19 cellular contexts compared by ENCODE assay signal in the genomic region with DNA sequence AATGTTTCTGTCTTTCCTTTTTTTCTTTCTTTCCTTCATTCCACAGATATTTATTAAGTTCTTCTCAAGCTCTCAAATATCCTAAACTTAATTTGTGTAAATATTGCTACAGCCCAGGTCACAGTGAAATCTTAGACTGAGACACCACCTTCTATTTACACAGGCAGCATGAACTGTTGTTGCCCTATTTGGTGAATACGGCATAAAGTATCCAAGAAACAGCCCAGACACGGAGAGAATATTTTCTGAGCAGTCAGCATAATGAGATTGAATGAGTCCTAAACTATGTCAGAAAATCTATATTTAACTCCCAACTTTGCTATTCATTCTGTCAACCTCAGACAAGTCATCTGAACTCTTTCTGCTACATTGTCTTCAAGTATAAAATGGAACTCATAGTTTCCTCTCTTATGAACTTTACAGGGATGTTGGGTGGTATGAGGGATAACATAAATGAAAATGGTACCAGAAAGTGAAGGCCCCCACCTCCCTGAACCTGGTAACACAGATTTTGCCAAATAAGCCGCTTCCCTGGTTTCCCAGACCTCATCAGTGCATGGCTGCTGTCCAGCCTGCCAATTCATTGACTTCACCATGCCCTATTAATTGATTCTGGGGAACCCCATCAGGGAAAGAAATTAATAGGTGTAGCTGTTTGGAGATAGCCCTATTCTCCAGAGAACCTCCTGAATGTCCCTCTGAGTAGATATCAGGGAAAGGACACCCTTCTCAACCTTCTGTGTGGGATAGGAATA.
DNase-seq lines count a peak whose midpoint lies in the region; ATAC-seq and TF ChIP-seq lines count a peak whose summit lies in the region.
"Had no signal": no experiment of that assay in that cellular context is flagged by ENCODE, and none has a peak within 500 bp of the region (broad histone marks: within the 10 kb centered on the region; RNA-seq: fewer than 3 reads in every experiment).

No MANE protein-coding gene starts in this region.

- in situ Hi-C loops in transverse colon (cut with MboI; ENCODE audit: low pct_ligation_motif_present in 1 of 4, low pct_unique_long_range_greater_than_20kb in 1 of 4, low sequenced_read_pairs in 3 of 4) = loop anchor here in 1 of 4 donors (25.0 kb wide), 1 partner anchor 296 kb away; no protein-coding TSS in a partner anchor

- no peaks in the 10 kb centered on the region for H3K9me3 ChIP-seq in transverse colon
- H3K9me3 ChIP-seq: ovary had no signal

- H3K36me3 Mint-ChIP-seq in activated B cell treated with CpG ODN at 0.5 μM for 24 hours (ENCODE audit: low read depth) (peaks cover 21% of the 10 kb centered on the region), osteocyte (ENCODE audit: unreplicated experiment) (peaks cover 4% of the 10 kb centered on the region), immature natural killer cell (no peaks in the 10 kb centered on the region), type B pancreatic cell (peaks cover 11% of the 10 kb centered on the region)

- TF ChIP-seq CTCF in activated B cell treated with CpG ODN at 0.5 μM for 24 hours (IDR thresholded peaks at IDR 0.05) (no peak), osteocyte (IDR thresholded peaks at IDR 0.05) (no peak), transverse colon (IDR thresholded peaks at IDR 0.05) (no peak), type B pancreatic cell (conservative IDR thresholded peaks at IDR 0.05) (no peak)

- no peaks in the 10 kb centered on the region for H3K27me3 ChIP-seq in transverse colon
- H3K27me3 ChIP-seq: cardiac muscle cell, ovary had no signal

- intact Hi-C loops in activated B cell treated with CpG ODN at 0.5 μM for 24 hours (cut with micrococcal nuclease) (no loop called here), transverse colon (cut with DNase I; ENCODE audit: low total_unique reads) (no loop called here)

- H3K4me1 ChIP-seq in transverse colon = peaks cover 18 to 30% (median 22%) of the 10 kb centered on the region in 4 donors

- peak overlapping the region; percentile 19 to 45 (median 38) for H3K27ac ChIP-seq in transverse colon
- H3K27ac ChIP-seq: cardiac muscle cell, ovary had no signal

- H3K36me3 ChIP-seq in transverse colon = no peaks in the 10 kb centered on the region
- H3K36me3 ChIP-seq: cardiac muscle cell, ovary had no signal

- ATAC-seq in activated B cell treated with CpG ODN at 0.5 μM for 24 hours (ENCODE audit: low read depth) (no peak), HG03108 (IDR thresholded peaks at IDR 0.05; ENCODE audit: unreplicated experiment) (no peak)
- ATAC-seq: stimulated activated naive B cell treated with anti-CD40 and anti-IgM and Interleukin-4, amounts not matched to agents 10 μg/mL and 1 μg/mL and 100 μg/mL, for 72 hours had no signal

- 65 to 82% methylated on average over 3 of the region's 3 CpGs for WGBS in transverse colon (ENCODE audit: low coverage in 1 of 2), 2 donors

- POLR2A ChIA-PET in activated B cell treated with CpG ODN at 0.5 μM for 24 hours (lab: Charles Lee) = no interaction called here

- H3K27me3 Mint-ChIP-seq in activated B cell treated with CpG ODN at 0.5 μM for 24 hours (no peaks in the 10 kb centered on the region), osteocyte (ENCODE audit: unreplicated experiment) (no peaks in the 10 kb centered on the region), immature natural killer cell (ENCODE audit: low read depth in 3 of 3) (peaks cover 0 to 4% (median 0%) of the 10 kb centered on the region in 3 donors), type B pancreatic cell (no peaks in the 10 kb centered on the region)
- H3K27me3 Mint-ChIP-seq: stimulated activated naive B cell treated with anti-CD40 and anti-IgM and Interleukin-4, amounts not matched to agents 10 μg/mL and 1 μg/mL and 100 μg/mL, for 72 hours had no signal

- no peak overlapping the region for H3K4me3 ChIP-seq in transverse colon
- H3K4me3 ChIP-seq: cardiac muscle cell, ovary had no signal

- H3K4me1 Mint-ChIP-seq in activated B cell treated with CpG ODN at 0.5 μM for 24 hours (peaks cover 42% of the 10 kb centered on the region), osteocyte (ENCODE audit: unreplicated experiment) (peaks cover 33% of the 10 kb centered on the region), immature natural killer cell (peaks cover 15 to 44% of the 10 kb centered on the region in 2 donors), type B pancreatic cell (ENCODE audit: unreplicated experiment) (peaks cover 29% of the 10 kb centered on the region)

- H3K4me3 Mint-ChIP-seq in activated B cell treated with CpG ODN at 0.5 μM for 24 hours (no peak overlapping the region), osteocyte (ENCODE audit: unreplicated experiment) (no peak overlapping the region), immature natural killer cell (no peak overlapping the region), type B pancreatic cell (no peak overlapping the region)
- H3K4me3 Mint-ChIP-seq: HFFc6; stimulated activated naive B cell treated with anti-CD40 and anti-IgM and Interleukin-4, amounts not matched to agents 10 μg/mL and 1 μg/mL and 100 μg/mL, for 72 hours had no signal

- peak overlapping the region; percentile 26 for H3K27ac Mint-ChIP-seq in activated B cell treated with CpG ODN at 0.5 μM for 24 hours
- H3K27ac Mint-ChIP-seq in osteocyte (ENCODE audit: unreplicated experiment) = peak overlapping the region; percentile 66
- H3K27ac Mint-ChIP-seq in immature natural killer cell = no peak overlapping the region
- H3K27ac Mint-ChIP-seq in type B pancreatic cell = no peak overlapping the region
- H3K27ac Mint-ChIP-seq: activated T-helper 2 cell treated with anti-CD3 and anti-CD28 coated beads, Interferon-gamma antibody, Interleukin-2, Interleukin-4, amounts not matched to agents 10 μg/mL and 5 μg/mL and 100 μg/mL, durations not matched to agents 14 hours and 24 hours and 36 hours; HFFc6 had no signal

- DNase-seq in activated B cell treated with CpG ODN at 0.5 μM for 24 hours (no peak), fibroblast of peridontal ligament (ENCODE audit: extremely low read depth) (peak; percentile 37), osteocyte (ENCODE audit: extremely low spot score, unreplicated experiment) (no peak), transverse colon (no peak), immature natural killer cell (no peak), NCI-H748 (lab: John Stamatoyannopoulos, UW; ENCODE audit: unreplicated experiment) (no peak), type B pancreatic cell (ENCODE audit: extremely low spot score, unreplicated experiment) (no peak)
- DNase-seq: ACHN; activated CD4-positive, alpha-beta T cell treated with anti-CD3 and anti-CD28 coated beads for 4 hours; dermis blood vessel endothelial cell; HFFc6; MM.1S; NCI-H69; stimulated activated CD4-positive, alpha-beta T cell treated with anti-CD3 and anti-CD28 coated beads, Interleukin-1b, Interleukin-23, amount 100 ng/mL, for 48 hours; stimulated activated naive B cell treated with anti-CD40 and anti-IgM and Interleukin-4, amounts not matched to agents 10 μg/mL and 1 μg/mL and 100 μg/mL, for 72 hours had no signal

- no peak for TF ChIP-seq POLR2A in transverse colon (IDR thresholded peaks at IDR 0.05)

- H3K9me3 Mint-ChIP-seq in activated B cell treated with CpG ODN at 0.5 μM for 24 hours (no peaks in the 10 kb centered on the region), osteocyte (ENCODE audit: unreplicated experiment) (peaks cover 5% of the 10 kb centered on the region), immature natural killer cell (no peaks in the 10 kb centered on the region), type B pancreatic cell (no peaks in the 10 kb centered on the region)
- H3K9me3 Mint-ChIP-seq: activated T-helper 2 cell treated with anti-CD3 and anti-CD28 coated beads, Interferon-gamma antibody, Interleukin-2, Interleukin-4, amounts not matched to agents 10 μg/mL and 5 μg/mL and 100 μg/mL, durations not matched to agents 14 hours and 24 hours and 36 hours had no signal

- no peak for TF ChIP-seq EP300 in transverse colon (IDR thresholded peaks at IDR 0.05; ENCODE audit: low read depth)

- CTCF ChIA-PET in activated B cell treated with CpG ODN at 0.5 μM for 24 hours (lab: Charles Lee) = no interaction called here

Comparison
In these comparisons a context has a peak if more than half of its experiments do, and no peak if none do; other contexts are left out.
1. H3K27ac Mint-ChIP-seq: peak in activated B cell treated with CpG ODN at 0.5 μM for 24 hours (single experiment) and osteocyte (single experiment); none in immature natural killer cell (0 of 6) and type B pancreatic cell (single experiment).